In the genomic region with DNA sequence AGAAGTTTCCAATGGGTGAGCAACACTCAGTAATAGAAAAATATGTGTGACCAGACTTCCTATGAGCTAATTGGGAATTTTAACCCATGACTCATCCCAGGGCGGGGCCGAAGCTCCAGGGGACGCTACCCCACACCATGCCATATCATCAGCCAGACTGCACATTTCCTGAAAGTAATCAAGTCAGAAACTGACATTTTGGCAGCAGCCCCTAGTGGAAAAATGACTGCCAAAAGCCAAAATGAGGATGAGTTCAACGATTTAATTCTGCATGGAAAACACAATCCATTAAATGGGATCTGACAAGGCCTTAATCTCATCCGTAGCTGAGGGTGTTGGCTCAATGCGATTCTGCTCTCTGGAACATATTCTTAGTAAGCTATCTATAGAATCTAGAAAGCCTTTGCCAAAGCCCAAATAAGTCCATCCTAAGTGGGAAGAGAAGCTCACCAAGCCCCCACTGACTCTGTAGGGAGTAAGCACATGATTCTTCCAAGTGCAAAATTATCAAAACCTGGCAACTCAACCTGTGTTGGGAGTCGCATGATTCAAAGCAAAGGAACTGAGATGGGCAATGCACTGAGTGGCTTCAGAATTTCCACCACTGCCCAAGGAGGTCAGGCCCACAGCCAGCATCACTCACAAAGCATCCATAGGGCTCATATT, we compare ENCODE assay signal across 12 cellular contexts.
A peak's percentile ranks its signal among the peaks of the same experiment; 100 is the strongest.
DNase-seq lines count a peak whose midpoint lies in the region; TF ChIP-seq lines count a peak whose summit lies in the region.
"Had no signal": no experiment of that assay in that cellular context is flagged by ENCODE, and none has a peak within 500 bp of the region (broad histone marks: within the 10 kb centered on the region; RNA-seq: fewer than 3 reads in every experiment).

No MANE protein-coding gene starts in this region.

- H3K36me3 ChIP-seq in mesodermal cell (ENCODE audit: control insufficient read depth, insufficient read depth, low read length) (no peaks in the 10 kb centered on the region), prostate gland (no peaks in the 10 kb centered on the region)

- intact Hi-C loops in prostate gland (cut with DNase I): no loop called here

- 87 to 96% methylated on average over 3 to 6 of the region's 7 CpGs for WGBS in mesodermal cell (ENCODE audit: insufficient coverage in 2 of 2), 2 experiments
- 61% methylated on average over 7 of the region's 7 CpGs for WGBS in prostate gland

- in situ Hi-C loops in ACHN (cut with HindIII; ENCODE audit: low pct_ligation_motif_present, low pct_unique_long_range_greater_than_20kb, low sequenced_read_pairs): no loop called here

- no peaks in the 10 kb centered on the region for H3K27me3 ChIP-seq in prostate gland (replicated peaks; ENCODE audit: insufficient read depth)

- no peak for TF ChIP-seq CTCF in prostate gland (IDR thresholded peaks at IDR 0.05)

- H3K27ac ChIP-seq in mesodermal cell (ENCODE audit: low read depth, low read length, severe bottlenecking): peak overlapping the region; percentile 77
- H3K27ac ChIP-seq in prostate gland: no peak overlapping the region

- DNase-seq in ACHN (peak; percentile 96), NCI-H446 (lab: John Stamatoyannopoulos, UW) (peak; percentile 99), dermis blood vessel endothelial cell (peak; percentile 93), prostate gland (ENCODE audit: low spot score) (no peak), NCI-H510A treated with DMSO at 0.1 percent for 48 hours (lab: John Stamatoyannopoulos, UW) (no peak)
- DNase-seq in stimulated activated CD8-positive, alpha-beta memory T cell treated with anti-CD3 and anti-CD28 coated beads, Interleukin-4, amount 100 ng/mL, for 48 hours: no peak
- no peak for DNase-seq in NK-92 treated with Interleukin-12 subunit alpha and Interleukin-12 subunit beta, amount 100 ng/mL, for 24 hours (lab: John Stamatoyannopoulos, UW)
- DNase-seq: CD4-positive, CD25-positive, alpha-beta regulatory T cell; KG1; naive thymus-derived CD8-positive, alpha-beta T cell; T-helper 17 cell had no signal

- H3K9me3 ChIP-seq in mesodermal cell (ENCODE audit: control insufficient read depth, low read length) (peaks cover 6% of the 10 kb centered on the region), prostate gland (no peaks in the 10 kb centered on the region)

- H3K4me3 ChIP-seq in mesodermal cell (ENCODE audit: extremely low read depth, insufficient read depth, low read length, poor library complexity, severe bottlenecking): no peak overlapping the region
- no peak overlapping the region for H3K4me3 ChIP-seq in prostate gland

- no peak for TF ChIP-seq POLR2A in prostate gland (IDR thresholded peaks at IDR 0.05)

- H3K4me1 ChIP-seq in mesodermal cell (ENCODE audit: control insufficient read depth, insufficient read depth, low read length, poor library complexity, severe bottlenecking) (peaks cover 40% of the 10 kb centered on the region), prostate gland (replicated peaks) (no peaks in the 10 kb centered on the region)

Comparison
In these comparisons a context has a peak if more than half of its experiments do, and no peak if none do; other contexts are left out.
1. DNase-seq: peak in ACHN (single experiment), NCI-H446 (2 of 2) and dermis blood vessel endothelial cell (single experiment); none in prostate gland (single experiment), NCI-H510A treated with DMSO at 0.1 percent for 48 hours (single experiment), stimulated activated CD8-positive, alpha-beta memory T cell treated with anti-CD3 and anti-CD28 coated beads, Interleukin-4, amount 100 ng/mL, for 48 hours (single experiment) and NK-92 treated with Interleukin-12 subunit alpha and Interleukin-12 subunit beta, amount 100 ng/mL, for 24 hours (single experiment).